Comparison of ENCODE assay signal across 20 cellular contexts in genomic region chr3:70078778-70079177, GRCh38.
"Had no signal": no experiment of that assay in that cellular context is flagged by ENCODE, and none has a peak within 500 bp of the region (broad histone marks: within the 10 kb centered on the region; RNA-seq: fewer than 3 reads in every experiment).

No MANE protein-coding gene starts in this region.

- H3K27me3 ChIP-seq: MG63 had no signal

- H3K36me3 ChIP-seq: MG63 had no signal

- ATAC-seq: HepG2 had no signal

- DNase-seq: IMR-90, Karpas-422, KG1, MG63, NCI-H1092, NCI-H1105 treated with DMSO at 0.1 percent for 48 hours, NCI-H1436, NCI-H187, NCI-H2029, NCI-H2081 treated with DMSO at 0.1 percent for 48 hours, NCI-H2171, NCI-H226, NCI-H446, NCI-H510A, NCI-H524 treated with DMSO at 0.1 percent for 48 hours, NCI-H69, NCI-H774, SHP77 had no signal

- H3K9me3 ChIP-seq: MG63 had no signal

- H3K4me3 ChIP-seq: MG63 had no signal

- H3K27ac ChIP-seq: RWPE1 had no signal
